ENCODE assay signal across 8 cellular contexts in the genomic region with DNA sequence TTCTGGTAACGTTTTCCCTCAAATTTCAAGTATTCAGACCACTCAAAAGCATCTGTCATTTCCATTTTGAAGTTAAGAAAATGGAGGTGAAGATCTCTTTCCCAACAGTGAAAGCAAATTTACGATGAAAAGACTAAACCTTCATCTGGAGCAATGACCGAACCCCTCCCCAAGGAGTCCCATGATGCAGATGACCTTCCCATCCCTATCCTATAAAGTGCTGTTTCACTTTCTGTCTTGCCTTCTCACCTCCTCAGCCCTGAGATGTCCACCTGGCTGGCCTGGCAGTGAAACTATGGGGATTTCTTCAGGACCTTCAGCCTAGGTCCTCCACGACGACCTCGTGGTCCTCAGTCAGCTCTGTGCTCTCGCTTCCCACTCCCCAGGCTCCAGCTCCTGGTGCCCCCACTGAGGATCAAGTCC. TPM values are rescaled to one million over a fixed set of nuclear protein-coding genes. Genes with fewer than 3 reads are reported as not detected.
DNase-seq lines count a peak whose midpoint lies in the region; ATAC-seq and TF ChIP-seq lines count a peak whose summit lies in the region.

No MANE protein-coding gene starts in this region.

- TF ChIP-seq CTCF in C4-2B (conservative IDR thresholded peaks at IDR 0.05), result peak; percentile 26
- no peak for TF ChIP-seq CTCF in choroid plexus epithelial cell (conservative IDR thresholded peaks at IDR 0.05; ENCODE audit: low read depth, low read length)
- TF ChIP-seq CTCF in neural cell (IDR thresholded peaks at IDR 0.05; ENCODE audit: poor library complexity, severe bottlenecking), result peak; percentile 40
- TF ChIP-seq CTCF in GM10248 (IDR thresholded peaks at IDR 0.05; ENCODE audit: control extremely low read depth, extremely low read depth, low read depth, missing control alignments), result no peak

- H3K27ac ChIP-seq in C4-2B (peak overlapping the region; percentile 92), KOPT-K1 (ENCODE audit: low read depth, low read length, poor library complexity, severe bottlenecking) (peak overlapping the region; percentile 95), neural cell (ENCODE audit: low read length) (no peak overlapping the region)

- H3K27me3 ChIP-seq in neural cell (ENCODE audit: insufficient read depth, low read depth, low read length), result no peaks in the 10 kb centered on the region

- DNase-seq in choroid plexus epithelial cell (ENCODE audit: low read depth) (no peak), GM10248 (ENCODE audit: extremely low spot score) (no peak), ACHN (no peak)

- ATAC-seq in GM18861 (IDR thresholded peaks at IDR 0.05; ENCODE audit: unreplicated experiment) (no peak), esophagus mucosa (no peak)

- H3K36me3 ChIP-seq in KOPT-K1 (ENCODE audit: insufficient read depth, low read length) (no peaks in the 10 kb centered on the region), neural cell (ENCODE audit: insufficient read depth, low read length) (no peaks in the 10 kb centered on the region)

- no peak for TF ChIP-seq RAD21 in neural cell (conservative IDR thresholded peaks at IDR 0.05)

- no peaks in the 10 kb centered on the region for H3K9me2 ChIP-seq in neural cell (ENCODE audit: insufficient read depth, low read length)

- POLR2A ChIA-PET in GM10248 (lab: Yijun Ruan, JAX), result interaction anchor here (1.1 kb wide), 1 partner anchor 551 kb away, joined by 3 read pairs; a partner anchor contains a TSS

- TF ChIP-seq EP300 in neural cell (conservative IDR thresholded peaks at IDR 0.05; ENCODE audit: poor library complexity, severe bottlenecking), result no peak

- CTCF ChIA-PET in GM10248 (lab: Yijun Ruan, JAX), result interaction anchor here (0.7 to 3.2 kb wide), 10 partner anchors 8 to 788 kb away, joined by 3 to 19 read pairs (median 4); a partner anchor contains a TSS

- H3K4me2 ChIP-seq in neural cell (ENCODE audit: low read length), result no peak overlapping the region

- no peaks in the 10 kb centered on the region for H3F3A ChIP-seq in neural cell (ENCODE audit: insufficient read depth, low read length, poor library complexity, severe bottlenecking)

- H2AFZ ChIP-seq in neural cell (ENCODE audit: low read depth, low read length), result no peak overlapping the region

- no peak overlapping the region for H3K9ac ChIP-seq in neural cell (ENCODE audit: low read length)

- H3K4me3 ChIP-seq in choroid plexus epithelial cell (ENCODE audit: low read depth, low read length) (peak overlapping the region; percentile 30), neural cell (ENCODE audit: low read length) (peak overlapping the region; percentile 85)

- H3K79me2 ChIP-seq in neural cell (replicated peaks; ENCODE audit: insufficient read depth, low read length), result peaks cover 20% of the 10 kb centered on the region

- H4K20me1 ChIP-seq in neural cell (ENCODE audit: insufficient read depth), result no peaks in the 10 kb centered on the region

- in situ Hi-C loops in ACHN (cut with HindIII; ENCODE audit: low pct_ligation_motif_present, low pct_unique_long_range_greater_than_20kb, low sequenced_read_pairs), result no loop called here

- no peaks in the 10 kb centered on the region for H3K9me3 ChIP-seq in KOPT-K1 (ENCODE audit: insufficient read depth, low read length, poor library complexity, severe bottlenecking)
- H3K9me3 ChIP-seq in neural cell (ENCODE audit: low read length), result no peaks in the 10 kb centered on the region

TF ChIP-seq in neural cell, 6 proteins besides CTCF, POLR2A, EP300 and RAD21:
- TF ChIP-seq SMC3 (conservative IDR thresholded peaks at IDR 0.05; ENCODE audit: poor library complexity) (no peak), MXI1 (conservative IDR thresholded peaks at IDR 0.05; ENCODE audit: poor library complexity, severe bottlenecking) (no peak), EZH2 (IDR thresholded peaks at IDR 0.05; ENCODE audit: borderline replicate concordance, insufficient read depth, low read length, poor library complexity, severe bottlenecking) (no peak), POLR2AphosphoS5 (IDR thresholded peaks at IDR 0.05) (no peak), TAF1 (IDR thresholded peaks at IDR 0.05; ENCODE audit: low read depth) (no peak)
- TF ChIP-seq, protein P1, sequence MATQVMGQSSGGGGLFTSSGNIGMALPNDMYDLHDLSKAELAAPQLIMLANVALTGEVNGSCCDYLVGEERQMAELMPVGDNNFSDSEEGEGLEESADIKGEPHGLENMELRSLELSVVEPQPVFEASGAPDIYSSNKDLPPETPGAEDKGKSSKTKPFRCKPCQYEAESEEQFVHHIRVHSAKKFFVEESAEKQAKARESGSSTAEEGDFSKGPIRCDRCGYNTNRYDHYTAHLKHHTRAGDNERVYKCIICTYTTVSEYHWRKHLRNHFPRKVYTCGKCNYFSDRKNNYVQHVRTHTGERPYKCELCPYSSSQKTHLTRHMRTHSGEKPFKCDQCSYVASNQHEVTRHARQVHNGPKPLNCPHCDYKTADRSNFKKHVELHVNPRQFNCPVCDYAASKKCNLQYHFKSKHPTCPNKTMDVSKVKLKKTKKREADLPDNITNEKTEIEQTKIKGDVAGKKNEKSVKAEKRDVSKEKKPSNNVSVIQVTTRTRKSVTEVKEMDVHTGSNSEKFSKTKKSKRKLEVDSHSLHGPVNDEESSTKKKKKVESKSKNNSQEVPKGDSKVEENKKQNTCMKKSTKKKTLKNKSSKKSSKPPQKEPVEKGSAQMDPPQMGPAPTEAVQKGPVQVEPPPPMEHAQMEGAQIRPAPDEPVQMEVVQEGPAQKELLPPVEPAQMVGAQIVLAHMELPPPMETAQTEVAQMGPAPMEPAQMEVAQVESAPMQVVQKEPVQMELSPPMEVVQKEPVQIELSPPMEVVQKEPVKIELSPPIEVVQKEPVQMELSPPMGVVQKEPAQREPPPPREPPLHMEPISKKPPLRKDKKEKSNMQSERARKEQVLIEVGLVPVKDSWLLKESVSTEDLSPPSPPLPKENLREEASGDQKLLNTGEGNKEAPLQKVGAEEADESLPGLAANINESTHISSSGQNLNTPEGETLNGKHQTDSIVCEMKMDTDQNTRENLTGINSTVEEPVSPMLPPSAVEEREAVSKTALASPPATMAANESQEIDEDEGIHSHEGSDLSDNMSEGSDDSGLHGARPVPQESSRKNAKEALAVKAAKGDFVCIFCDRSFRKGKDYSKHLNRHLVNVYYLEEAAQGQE (IDR thresholded peaks at IDR 0.05; ENCODE audit: borderline replicate concordance), result no peak

RNA-seq across cellular contexts. Expression of a gene that starts 0.9 kb away (rescaled TPM):
- polyA plus RNA-seq in neural cell, result 20.9 and 21.7 TPM in 2 replicates
- 35.3 and 39.5 TPM in 2 replicates for polyA minus RNA-seq in neural cell
- total RNA-seq in esophagus mucosa, result 38.1 TPM

Comparison
In these comparisons a context has a peak if more than half of its experiments do, and no peak if none do; other contexts are left out.
1. CTCF ChIP-seq: peak in C4-2B (single experiment) and neural cell (single experiment); none in choroid plexus epithelial cell (single experiment) and GM10248 (single experiment).